Comparison of ENCODE assay signal across 23 cellular contexts in the genomic region with DNA sequence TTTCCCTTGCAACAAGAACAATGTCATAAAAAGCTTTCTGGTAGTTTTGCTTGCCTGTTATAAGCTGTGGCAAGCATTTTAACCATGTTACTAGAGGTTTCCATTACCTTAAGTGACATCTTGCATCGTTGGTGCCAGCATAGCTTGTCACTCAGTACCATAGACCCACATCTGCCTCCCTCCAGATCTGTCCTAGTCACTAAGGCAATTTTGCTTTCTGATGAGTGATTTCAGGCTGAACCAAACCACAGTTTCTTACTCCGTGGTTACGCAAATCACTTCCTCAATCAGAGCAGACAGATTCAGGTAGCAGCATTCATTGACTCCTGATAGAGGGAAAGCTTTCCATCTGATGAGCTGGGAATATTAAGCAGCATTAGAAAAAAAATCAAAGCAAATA.
A peak's percentile ranks its signal among the peaks of the same experiment; 100 is the strongest.
DNase-seq lines count a peak whose midpoint lies in the region; ATAC-seq and TF ChIP-seq lines count a peak whose summit lies in the region.
"Had no signal": no experiment of that assay in that cellular context is flagged by ENCODE, and none has a peak within 500 bp of the region (broad histone marks: within the 10 kb centered on the region; RNA-seq: fewer than 3 reads in every experiment).

No MANE protein-coding gene starts in this region.

- H3K27ac Mint-ChIP-seq in activated naive CD8-positive, alpha-beta T cell treated with anti-CD3 and anti-CD28 coated beads for 36 hours, result no peak overlapping the region
- no peak overlapping the region for H3K27ac Mint-ChIP-seq in effector memory CD8-positive, alpha-beta T cell
- H3K27ac Mint-ChIP-seq in naive thymus-derived CD4-positive, alpha-beta T cell, result no peak overlapping the region
- H3K27ac Mint-ChIP-seq: activated CD4-positive, alpha-beta memory T cell treated with anti-CD3 and anti-CD28 coated beads, Interleukin-2, amount 10 ng/mL, durations not matched to agents 7 days and 5 days; activated naive CD4-positive, alpha-beta T cell treated with anti-CD3 and anti-CD28 coated beads for 36 hours; stimulated activated naive CD8-positive, alpha-beta T cell treated with anti-CD3 and anti-CD28 coated beads, Interleukin-15, amount 100 ng/mL, for 72 hours; T-helper 1 cell treated with Interleukin-12 subunit alpha and Interleukin-12 subunit beta and Interleukin-4 antibody, amounts not matched to agents 30 μg/mL and 1 μg/mL, for 36 hours had no signal

- no peaks in the 10 kb centered on the region for H3K27me3 Mint-ChIP-seq in activated naive CD8-positive, alpha-beta T cell treated with anti-CD3 and anti-CD28 coated beads for 36 hours
- no peaks in the 10 kb centered on the region for H3K27me3 Mint-ChIP-seq in effector memory CD8-positive, alpha-beta T cell
- H3K27me3 Mint-ChIP-seq in naive thymus-derived CD4-positive, alpha-beta T cell, result no peaks in the 10 kb centered on the region
- H3K27me3 Mint-ChIP-seq: activated CD4-positive, alpha-beta memory T cell treated with anti-CD3 and anti-CD28 coated beads, Interleukin-2, amount 10 ng/mL, durations not matched to agents 7 days and 5 days; stimulated activated naive CD8-positive, alpha-beta T cell treated with anti-CD3 and anti-CD28 coated beads, Interleukin-15, amount 100 ng/mL, for 72 hours had no signal

- ATAC-seq in GM18870 (IDR thresholded peaks at IDR 0.05; ENCODE audit: unreplicated experiment) (peak; percentile 98), GM21390 (IDR thresholded peaks at IDR 0.05; ENCODE audit: unreplicated experiment) (peak; percentile 70), HG03097 (IDR thresholded peaks at IDR 0.05; ENCODE audit: low FRiP score, unreplicated experiment) (peak; percentile 68)
- no peak for ATAC-seq in effector memory CD8-positive, alpha-beta T cell (replicated peaks)
- no peak for ATAC-seq in naive thymus-derived CD4-positive, alpha-beta T cell
- ATAC-seq: stimulated activated naive CD8-positive, alpha-beta T cell treated with anti-CD3 and anti-CD28 coated beads, Interleukin-15, amount 100 ng/mL, for 72 hours had no signal

- TF ChIP-seq CTCF in prostate gland (IDR thresholded peaks at IDR 0.05), result no peak

- POLR2A ChIA-PET in naive thymus-derived CD4-positive, alpha-beta T cell (lab: Charles Lee), result no interaction called here

- no peak overlapping the region for H3K27ac ChIP-seq in prostate gland
- no peak overlapping the region for H3K27ac ChIP-seq in naive thymus-derived CD4-positive, alpha-beta T cell (ENCODE audit: low read depth, low read length)
- H3K27ac ChIP-seq: SJCRH30, uterus, WERI-Rb-1 had no signal

- 67% methylated on average over 3 of the region's 3 CpGs for WGBS in prostate gland

- H3K27me3 ChIP-seq in endocrine pancreas (ENCODE audit: control insufficient read depth, insufficient read depth, low read length), result no peaks in the 10 kb centered on the region
- no peaks in the 10 kb centered on the region for H3K27me3 ChIP-seq in prostate gland (replicated peaks; ENCODE audit: insufficient read depth)
- no peaks in the 10 kb centered on the region for H3K27me3 ChIP-seq in naive thymus-derived CD4-positive, alpha-beta T cell (ENCODE audit: control insufficient read depth in 2 of 2, insufficient read depth in 2 of 2, low read length in 2 of 2)
- H3K27me3 ChIP-seq: SJCRH30, uterus had no signal

- no peaks in the 10 kb centered on the region for H3K36me3 ChIP-seq in endocrine pancreas (ENCODE audit: control insufficient read depth, insufficient read depth, low read length)
- no peaks in the 10 kb centered on the region for H3K36me3 ChIP-seq in prostate gland
- H3K36me3 ChIP-seq in naive thymus-derived CD4-positive, alpha-beta T cell (ENCODE audit: control insufficient read depth in 2 of 3, insufficient read depth in 3 of 3, low read length in 3 of 3), result no peaks in the 10 kb centered on the region
- H3K36me3 ChIP-seq: SJCRH30, uterus, WERI-Rb-1 had no signal

- no peaks in the 10 kb centered on the region for H3K4me1 Mint-ChIP-seq in activated naive CD8-positive, alpha-beta T cell treated with anti-CD3 and anti-CD28 coated beads for 36 hours
- H3K4me1 Mint-ChIP-seq in effector memory CD8-positive, alpha-beta T cell (ENCODE audit: low read depth in 2 of 2), result no peaks in the 10 kb centered on the region
- no peaks in the 10 kb centered on the region for H3K4me1 Mint-ChIP-seq in naive thymus-derived CD4-positive, alpha-beta T cell
- H3K4me1 Mint-ChIP-seq: activated CD4-positive, alpha-beta memory T cell treated with anti-CD3 and anti-CD28 coated beads, Interleukin-2, amount 10 ng/mL, durations not matched to agents 7 days and 5 days; stimulated activated naive CD8-positive, alpha-beta T cell treated with anti-CD3 and anti-CD28 coated beads, Interleukin-15, amount 100 ng/mL, for 72 hours had no signal

- no peaks in the 10 kb centered on the region for H3K36me3 Mint-ChIP-seq in activated naive CD8-positive, alpha-beta T cell treated with anti-CD3 and anti-CD28 coated beads for 36 hours
- H3K36me3 Mint-ChIP-seq in effector memory CD8-positive, alpha-beta T cell (ENCODE audit: insufficient read depth), result no peaks in the 10 kb centered on the region
- H3K36me3 Mint-ChIP-seq in naive thymus-derived CD4-positive, alpha-beta T cell, result no peaks in the 10 kb centered on the region

- H3K4me3 Mint-ChIP-seq in activated naive CD8-positive, alpha-beta T cell treated with anti-CD3 and anti-CD28 coated beads for 36 hours, result no peak overlapping the region
- no peak overlapping the region for H3K4me3 Mint-ChIP-seq in effector memory CD8-positive, alpha-beta T cell
- no peak overlapping the region for H3K4me3 Mint-ChIP-seq in naive thymus-derived CD4-positive, alpha-beta T cell
- H3K4me3 Mint-ChIP-seq: activated CD4-positive, alpha-beta memory T cell treated with anti-CD3 and anti-CD28 coated beads, Interleukin-2, amount 10 ng/mL, durations not matched to agents 7 days and 5 days; activated naive CD4-positive, alpha-beta T cell treated with anti-CD3 and anti-CD28 coated beads for 36 hours; stimulated activated naive CD8-positive, alpha-beta T cell treated with anti-CD3 and anti-CD28 coated beads, Interleukin-15, amount 100 ng/mL, for 72 hours; T-helper 1 cell treated with Interleukin-12 subunit alpha and Interleukin-12 subunit beta and Interleukin-4 antibody, amounts not matched to agents 30 μg/mL and 1 μg/mL, for 36 hours had no signal

- CTCF ChIA-PET in naive thymus-derived CD4-positive, alpha-beta T cell (lab: Charles Lee), result no interaction called here

- intact Hi-C loops in prostate gland (cut with DNase I), result no loop called here
- intact Hi-C loops in naive thymus-derived CD4-positive, alpha-beta T cell (cut with micrococcal nuclease), result no loop called here

- H3K4me3 ChIP-seq in endocrine pancreas (ENCODE audit: control insufficient read depth, insufficient read depth, low read length) (peak overlapping the region; percentile 1), prostate gland (no peak overlapping the region)
- H3K4me3 ChIP-seq in naive thymus-derived CD4-positive, alpha-beta T cell (ENCODE audit: low read length), result no peak overlapping the region
- H3K4me3 ChIP-seq: SJCRH30, uterus had no signal

- H3K9me3 ChIP-seq in endocrine pancreas (ENCODE audit: control insufficient read depth, low read length), result no peaks in the 10 kb centered on the region
- H3K9me3 ChIP-seq in prostate gland, result no peaks in the 10 kb centered on the region
- H3K9me3 ChIP-seq in naive thymus-derived CD4-positive, alpha-beta T cell (ENCODE audit: control insufficient read depth in 2 of 3, low read length in 3 of 3), result no peaks in the 10 kb centered on the region
- H3K9me3 ChIP-seq: SJCRH30, uterus had no signal

- DNase-seq in prostate gland (ENCODE audit: low spot score), result no peak
- no peak for DNase-seq in activated naive CD8-positive, alpha-beta T cell treated with anti-CD3 and anti-CD28 coated beads for 36 hours
- DNase-seq in effector memory CD8-positive, alpha-beta T cell, result no peak
- no peak for DNase-seq in naive thymus-derived CD4-positive, alpha-beta T cell
- DNase-seq: activated CD4-positive, alpha-beta memory T cell treated with anti-CD3 and anti-CD28 coated beads, Interleukin-2, amount 10 ng/mL, durations not matched to agents 7 days and 5 days; activated naive CD4-positive, alpha-beta T cell treated with anti-CD3 and anti-CD28 coated beads for 36 hours; activated T-cell treated with anti-CD3 and anti-CD28 coated beads, Interleukin-2, amount 50 U/mL, for 1 hour; aorta; DND-41; islet precursor cell; NCI-H1105 treated with DMSO at 0.1 percent for 48 hours; NCI-H524 treated with DMSO at 0.1 percent for 48 hours; OCI-M1; SJCRH30; stimulated activated CD4-positive, alpha-beta T cell treated with anti-CD3 and anti-CD28 coated beads, Interleukin-1b, Interleukin-23, amount 100 ng/mL, for 48 hours; stimulated activated naive CD8-positive, alpha-beta T cell treated with anti-CD3 and anti-CD28 coated beads, Interleukin-15, amount 100 ng/mL, for 72 hours; uterus; WERI-Rb-1 had no signal

- peaks cover 15% of the 10 kb centered on the region for H3K9me3 Mint-ChIP-seq in activated naive CD8-positive, alpha-beta T cell treated with anti-CD3 and anti-CD28 coated beads for 36 hours
- peaks cover 0 to 3% of the 10 kb centered on the region in 2 donors for H3K9me3 Mint-ChIP-seq in effector memory CD8-positive, alpha-beta T cell
- peaks cover 0 to 13% (median 2%) of the 10 kb centered on the region in 11 donors for H3K9me3 Mint-ChIP-seq in naive thymus-derived CD4-positive, alpha-beta T cell
- H3K9me3 Mint-ChIP-seq: activated CD4-positive, alpha-beta memory T cell treated with anti-CD3 and anti-CD28 coated beads, Interleukin-2, amount 10 ng/mL, durations not matched to agents 7 days and 5 days had no signal

- H3K9ac ChIP-seq in endocrine pancreas (ENCODE audit: control insufficient read depth, insufficient read depth, low read length), result no peak overlapping the region

- no peak for TF ChIP-seq POLR2A in prostate gland (IDR thresholded peaks at IDR 0.05)

- peaks cover 4% of the 10 kb centered on the region for H3K4me1 ChIP-seq in endocrine pancreas (ENCODE audit: control insufficient read depth, insufficient read depth, low read length)
- H3K4me1 ChIP-seq in prostate gland (replicated peaks), result no peaks in the 10 kb centered on the region
- no peaks in the 10 kb centered on the region for H3K4me1 ChIP-seq in naive thymus-derived CD4-positive, alpha-beta T cell (ENCODE audit: control insufficient read depth in 2 of 2, insufficient read depth in 2 of 2, low read length in 2 of 2)
- H3K4me1 ChIP-seq: uterus had no signal

Comparison
In these comparisons a context has a peak if more than half of its experiments do, and no peak if none do; other contexts are left out.
1. ATAC-seq: peak in GM18870 (single experiment), GM21390 (single experiment) and HG03097 (single experiment); none in effector memory CD8-positive, alpha-beta T cell (single experiment) and naive thymus-derived CD4-positive, alpha-beta T cell (single experiment).